In genomic region chr9:130713286-130713975, GRCh38 we compare ENCODE assay signal across 8 cellular contexts. TPM values are rescaled to one million over a fixed set of nuclear protein-coding genes. Genes with fewer than 3 reads are reported as not detected.
A peak's percentile ranks its signal among the peaks of the same experiment; 100 is the strongest.
DNase-seq lines count a peak whose midpoint lies in the region; ATAC-seq and TF ChIP-seq lines count a peak whose summit lies in the region.

No MANE protein-coding gene starts in this region.

- peak overlapping the region; percentile 87 to 98 (median 94) for H3K27ac Mint-ChIP-seq in CD8-positive, alpha-beta memory T cell
- H3K27ac Mint-ChIP-seq in activated naive CD4-positive, alpha-beta T cell treated with anti-CD3 and anti-CD28 coated beads, Interleukin-2, amount 10 ng/mL, durations not matched to agents 7 days and 5 days = peak overlapping the region; percentile 97

- H3K27me3 Mint-ChIP-seq in CD8-positive, alpha-beta memory T cell = no peaks in the 10 kb centered on the region
- peaks cover 8% of the 10 kb centered on the region for H3K27me3 Mint-ChIP-seq in activated naive CD4-positive, alpha-beta T cell treated with anti-CD3 and anti-CD28 coated beads, Interleukin-2, amount 10 ng/mL, durations not matched to agents 7 days and 5 days

- peak overlapping the region; percentile 83 to 98 (median 91) for H3K4me3 Mint-ChIP-seq in CD8-positive, alpha-beta memory T cell
- peak overlapping the region; percentile 94 for H3K4me3 Mint-ChIP-seq in activated naive CD4-positive, alpha-beta T cell treated with anti-CD3 and anti-CD28 coated beads, Interleukin-2, amount 10 ng/mL, durations not matched to agents 7 days and 5 days

- peak overlapping the region; percentile 87 for H3K4me3 ChIP-seq in CD8-positive, alpha-beta memory T cell (ENCODE audit: low read length)
- peak overlapping the region; percentile 56 to 100 (median 84) for H3K4me3 ChIP-seq in heart left ventricle

- H3K36me3 Mint-ChIP-seq in CD8-positive, alpha-beta memory T cell = peaks cover 0 to 7% (median 0%) of the 10 kb centered on the region in 3 donors
- no peaks in the 10 kb centered on the region for H3K36me3 Mint-ChIP-seq in activated naive CD4-positive, alpha-beta T cell treated with anti-CD3 and anti-CD28 coated beads, Interleukin-2, amount 10 ng/mL, durations not matched to agents 7 days and 5 days

- TF ChIP-seq POLR2A in heart left ventricle (IDR thresholded peaks at IDR 0.05) = no peak

- H3K4me1 Mint-ChIP-seq in CD8-positive, alpha-beta memory T cell = peaks cover 33 to 52% (median 43%) of the 10 kb centered on the region in 3 donors
- peaks cover 35% of the 10 kb centered on the region for H3K4me1 Mint-ChIP-seq in activated naive CD4-positive, alpha-beta T cell treated with anti-CD3 and anti-CD28 coated beads, Interleukin-2, amount 10 ng/mL, durations not matched to agents 7 days and 5 days

- intact Hi-C loops in heart left ventricle (cut with DNase I) = loop anchor here in 7 of 10 donors (2.0 to 10.0 kb wide), 6 partner anchors 51 to 1601 kb away; partner anchors contain the start of genes ABL1 (in 2 of the 7), CRAT (in 1 of the 7) and PTPA (in 1 of the 7)

- CTCF ChIA-PET in CD8-positive, alpha-beta memory T cell (lab: Charles Lee) = interaction anchor here (1.0 to 1.7 kb wide), 3 partner anchors 11 to 20 kb away, joined by 3 to 4 read pairs (median 3); partner anchors contain the start of gene EXOSC2
- CTCF ChIA-PET in activated naive CD4-positive, alpha-beta T cell treated with anti-CD3 and anti-CD28 coated beads, Interleukin-2, amount 10 ng/mL, durations not matched to agents 7 days and 5 days (lab: Charles Lee) = interaction anchor here (1.2 kb wide), 1 partner anchor 13 kb away, joined by 5 read pairs; no protein-coding TSS in a partner anchor

- ATAC-seq in HG03025 (IDR thresholded peaks at IDR 0.05; ENCODE audit: low FRiP score, unreplicated experiment) (peak; percentile 3), heart left ventricle (peak in 1 of 4 donors; percentile 1), HG03108 (IDR thresholded peaks at IDR 0.05; ENCODE audit: unreplicated experiment) (no peak)

- 0 to 1% (median 1%) methylated on average over 23 to 37 of the region's 37 CpGs for WGBS in heart left ventricle, 4 donors

- peaks cover 29% of the 10 kb centered on the region for H3K4me1 ChIP-seq in CD8-positive, alpha-beta memory T cell (ENCODE audit: insufficient read depth, low read length)
- H3K4me1 ChIP-seq in heart left ventricle = peaks cover 0 to 45% (median 28%) of the 10 kb centered on the region in 12 donors

- H3K27me3 ChIP-seq in CD8-positive, alpha-beta memory T cell (ENCODE audit: insufficient read depth, low read length, poor library complexity, severe bottlenecking) = no peaks in the 10 kb centered on the region
- no peaks in the 10 kb centered on the region for H3K27me3 ChIP-seq in heart left ventricle

- peak in 1 of 5 donors; percentile 48 for DNase-seq in CD8-positive, alpha-beta memory T cell
- DNase-seq in activated naive CD4-positive, alpha-beta T cell treated with anti-CD3 and anti-CD28 coated beads, Interleukin-2, amount 10 ng/mL, durations not matched to agents 7 days and 5 days = peak; percentile 45
- peak in 4 of 5 donors; percentile 46 to 59 (median 54) for DNase-seq in heart left ventricle
- DNase-seq in pons (ENCODE audit: low spot score) = peak; percentile 52
- no peak for DNase-seq in NCI-H774 (lab: John Stamatoyannopoulos, UW)
- no peak for DNase-seq in COLO829 (ENCODE audit: low spot score)

- no peaks in the 10 kb centered on the region for H3K9me3 Mint-ChIP-seq in CD8-positive, alpha-beta memory T cell
- no peaks in the 10 kb centered on the region for H3K9me3 Mint-ChIP-seq in activated naive CD4-positive, alpha-beta T cell treated with anti-CD3 and anti-CD28 coated beads, Interleukin-2, amount 10 ng/mL, durations not matched to agents 7 days and 5 days

- peak in 1 of 12 donors; percentile 11 for TF ChIP-seq CTCF in heart left ventricle (IDR thresholded peaks at IDR 0.05)

- H3K36me3 ChIP-seq in CD8-positive, alpha-beta memory T cell (ENCODE audit: insufficient read depth, low read length) = no peaks in the 10 kb centered on the region
- H3K36me3 ChIP-seq in heart left ventricle = no peaks in the 10 kb centered on the region

- H3K27ac ChIP-seq in CD8-positive, alpha-beta memory T cell (ENCODE audit: low read depth, low read length) = peak overlapping the region; percentile 89
- H3K27ac ChIP-seq in heart left ventricle = peak overlapping the region; percentile 93 to 99 (median 98)

- POLR2A ChIA-PET in CD8-positive, alpha-beta memory T cell (lab: Charles Lee) = interaction anchor here (0.9 kb wide), 1 partner anchor 20 kb away, joined by 3 read pairs; the partner anchor contains the start of gene EXOSC2

- no peaks in the 10 kb centered on the region for H3K9me3 ChIP-seq in CD8-positive, alpha-beta memory T cell (ENCODE audit: low read length)
- no peaks in the 10 kb centered on the region for H3K9me3 ChIP-seq in heart left ventricle

RNA-seq across cellular contexts. Expression of gene EXOSC2, which starts 19.9 kb away (rescaled TPM):
- 10 to 100 TPM; 83.5 to 88.4 TPM for total RNA-seq in CD8-positive, alpha-beta memory T cell
- 24.2 TPM for polyA plus RNA-seq in CD8-positive, alpha-beta memory T cell
- 10 to 100 TPM; 10.6 to 16.0 (median 13.1) TPM for total RNA-seq in heart left ventricle
- 10 to 100 TPM; 10.6 to 19.7 TPM for polyA plus RNA-seq in heart left ventricle

RNA-seq across cellular contexts. Expression of gene PRDM12, which starts 49.0 kb away (rescaled TPM):
- total RNA-seq in CD8-positive, alpha-beta memory T cell = under 1 TPM in 1 of 2 experiments, not detected in 1; 0.11 TPM
- not detected for polyA plus RNA-seq in CD8-positive, alpha-beta memory T cell
- under 1 TPM in 1 of 9 donors, not detected in 8; 0.14 TPM for total RNA-seq in heart left ventricle
- polyA plus RNA-seq in heart left ventricle = not detected

Comparison
In these comparisons a context has a peak if more than half of its experiments do, and no peak if none do; other contexts are left out.
1. DNase-seq: peak in activated naive CD4-positive, alpha-beta T cell treated with anti-CD3 and anti-CD28 coated beads, Interleukin-2, amount 10 ng/mL, durations not matched to agents 7 days and 5 days (single experiment), heart left ventricle (4 of 5) and pons (single experiment); none in NCI-H774 (single experiment) and COLO829 (single experiment).
2. RNA of gene EXOSC2, which starts 19.9 kb away (total RNA-seq): 83.5 to 88.4 TPM in CD8-positive, alpha-beta memory T cell; 10.6 to 16.0 TPM in heart left ventricle; every median in the first group is over 4 times any median in the second.